Comparison of ENCODE assay signal across 8 cellular contexts in genomic region chr22:41523464-41524221, GRCh38. TPM values are rescaled to one million over a fixed set of nuclear protein-coding genes. Genes with fewer than 3 reads are reported as not detected.
DNase-seq lines count a peak whose midpoint lies in the region; ATAC-seq and TF ChIP-seq lines count a peak whose summit lies in the region.

No MANE protein-coding gene starts in this region.

- H2AK5ac ChIP-seq in mesendoderm (ENCODE audit: low read length): no peak overlapping the region

- no peak overlapping the region for H3K56ac ChIP-seq in mesendoderm (ENCODE audit: low read length)

- no peak overlapping the region for H4K5ac ChIP-seq in mesendoderm (ENCODE audit: low read length)

- no peak overlapping the region for H3K4me2 ChIP-seq in mesendoderm (ENCODE audit: low read length)

- H3K79me1 ChIP-seq in mesendoderm (ENCODE audit: low read length): no peaks in the 10 kb centered on the region

- no CpG with 5 or more reads among the region's 21 CpGs for WGBS in mesendoderm (ENCODE audit: extremely low coverage, insufficient coverage, low lambda C conversion rate)

- H2BK5ac ChIP-seq in mesendoderm (ENCODE audit: low read length): no peak overlapping the region

- no peak overlapping the region for H3K23ac ChIP-seq in mesendoderm (ENCODE audit: low read length)

- intact Hi-C loops in activated CD4-positive, alpha-beta memory T cell treated with anti-CD3 and anti-CD28 coated beads for 36 hours (cut with micrococcal nuclease): no loop called here

- TF ChIP-seq CTCF in type B pancreatic cell (conservative IDR thresholded peaks at IDR 0.05): no peak

- DNase-seq in activated CD4-positive, alpha-beta memory T cell treated with anti-CD3 and anti-CD28 coated beads, Interleukin-2, amount 10 ng/mL, durations not matched to agents 7 days and 5 days: no peak
- no peak for DNase-seq in activated CD4-positive, alpha-beta memory T cell treated with anti-CD3 and anti-CD28 coated beads for 36 hours
- peak; percentile 36 for DNase-seq in mesendoderm
- no peak for DNase-seq in type B pancreatic cell (ENCODE audit: extremely low spot score, unreplicated experiment)
- DNase-seq in stimulated activated CD4-positive, alpha-beta T cell treated with anti-CD3 and anti-CD28 coated beads, Interleukin-4, amount 100 ng/mL, for 24 hours: no peak
- DNase-seq in dermis blood vessel endothelial cell: no peak

- CTCF ChIA-PET in activated CD4-positive, alpha-beta memory T cell treated with anti-CD3 and anti-CD28 coated beads, Interleukin-2, amount 10 ng/mL, durations not matched to agents 7 days and 5 days (lab: Charles Lee): interaction anchor here (1.1 to 2.1 kb wide), 4 partner anchors 9 to 143 kb away, joined by 3 to 21 read pairs (median 4); no protein-coding TSS in a partner anchor
- CTCF ChIA-PET in activated CD4-positive, alpha-beta memory T cell treated with anti-CD3 and anti-CD28 coated beads for 36 hours (lab: Charles Lee): interaction anchor here (0.9 to 6.0 kb wide), 4 partner anchors 9 to 122 kb away, joined by 4 to 113 read pairs (median 4); partner anchors contain the start of gene POLR3H

- H3K4me1 Mint-ChIP-seq in activated CD4-positive, alpha-beta memory T cell treated with anti-CD3 and anti-CD28 coated beads, Interleukin-2, amount 10 ng/mL, durations not matched to agents 7 days and 5 days: peaks cover 13% of the 10 kb centered on the region
- H3K4me1 Mint-ChIP-seq in activated CD4-positive, alpha-beta memory T cell treated with anti-CD3 and anti-CD28 coated beads for 36 hours (ENCODE audit: low read depth): peaks cover 14% of the 10 kb centered on the region
- no peaks in the 10 kb centered on the region for H3K4me1 Mint-ChIP-seq in type B pancreatic cell (ENCODE audit: unreplicated experiment)

- no peaks in the 10 kb centered on the region for H3K4me1 ChIP-seq in mesendoderm (ENCODE audit: control insufficient read depth, low read depth, low read length)

- no peaks in the 10 kb centered on the region for H3K79me2 ChIP-seq in mesendoderm (ENCODE audit: control insufficient read depth, insufficient read depth, low read length)

- H3K4me3 Mint-ChIP-seq in activated CD4-positive, alpha-beta memory T cell treated with anti-CD3 and anti-CD28 coated beads, Interleukin-2, amount 10 ng/mL, durations not matched to agents 7 days and 5 days: no peak overlapping the region
- H3K4me3 Mint-ChIP-seq in activated CD4-positive, alpha-beta memory T cell treated with anti-CD3 and anti-CD28 coated beads for 36 hours: no peak overlapping the region
- no peak overlapping the region for H3K4me3 Mint-ChIP-seq in type B pancreatic cell

- no peak overlapping the region for H3K4me3 ChIP-seq in mesendoderm (ENCODE audit: low read length)

- H3K27ac Mint-ChIP-seq in activated CD4-positive, alpha-beta memory T cell treated with anti-CD3 and anti-CD28 coated beads, Interleukin-2, amount 10 ng/mL, durations not matched to agents 7 days and 5 days: peak overlapping the region; percentile 71
- no peak overlapping the region for H3K27ac Mint-ChIP-seq in activated CD4-positive, alpha-beta memory T cell treated with anti-CD3 and anti-CD28 coated beads for 36 hours
- peak overlapping the region; percentile 63 for H3K27ac Mint-ChIP-seq in type B pancreatic cell

- no peak overlapping the region for H2BK15ac ChIP-seq in mesendoderm (replicated peaks; ENCODE audit: low read depth)

- POLR2A ChIA-PET in activated CD4-positive, alpha-beta memory T cell treated with anti-CD3 and anti-CD28 coated beads, Interleukin-2, amount 10 ng/mL, durations not matched to agents 7 days and 5 days (lab: Charles Lee): interaction anchor here (1.4 to 2.1 kb wide), 3 partner anchors 56 to 120 kb away, joined by 3 to 6 read pairs (median 5); partner anchors contain the start of genes ACO2 and PHF5A
- POLR2A ChIA-PET in activated CD4-positive, alpha-beta memory T cell treated with anti-CD3 and anti-CD28 coated beads for 36 hours (lab: Charles Lee): interaction anchor here (0.6 to 1.1 kb wide), 3 partner anchors 55 to 118 kb away, joined by 3 to 4 read pairs (median 3); partner anchors contain the start of genes PHF5A and TOB2

- H3K27ac ChIP-seq in cingulate gyrus (ENCODE audit: low read depth, low read length): peak overlapping the region; percentile 97
- no peak overlapping the region for H3K27ac ChIP-seq in mesendoderm (ENCODE audit: low read depth, low read length)

- no peak overlapping the region for H2BK120ac ChIP-seq in mesendoderm (ENCODE audit: low read depth, low read length)

- no peak overlapping the region for H3K4ac ChIP-seq in mesendoderm (ENCODE audit: low read depth, low read length)

- H3K36me3 Mint-ChIP-seq in activated CD4-positive, alpha-beta memory T cell treated with anti-CD3 and anti-CD28 coated beads, Interleukin-2, amount 10 ng/mL, durations not matched to agents 7 days and 5 days (ENCODE audit: low read depth): peaks cover 10% of the 10 kb centered on the region
- peaks cover 23% of the 10 kb centered on the region for H3K36me3 Mint-ChIP-seq in activated CD4-positive, alpha-beta memory T cell treated with anti-CD3 and anti-CD28 coated beads for 36 hours
- peaks cover 6% of the 10 kb centered on the region for H3K36me3 Mint-ChIP-seq in type B pancreatic cell

- no peaks in the 10 kb centered on the region for H3K9me3 Mint-ChIP-seq in activated CD4-positive, alpha-beta memory T cell treated with anti-CD3 and anti-CD28 coated beads, Interleukin-2, amount 10 ng/mL, durations not matched to agents 7 days and 5 days
- no peaks in the 10 kb centered on the region for H3K9me3 Mint-ChIP-seq in activated CD4-positive, alpha-beta memory T cell treated with anti-CD3 and anti-CD28 coated beads for 36 hours
- no peaks in the 10 kb centered on the region for H3K9me3 Mint-ChIP-seq in type B pancreatic cell

- no peak for ATAC-seq in HG03342 (IDR thresholded peaks at IDR 0.05; ENCODE audit: unreplicated experiment)

- H4K8ac ChIP-seq in mesendoderm (ENCODE audit: low read depth, low read length): no peak overlapping the region

- peaks cover 6% of the 10 kb centered on the region for H3K36me3 ChIP-seq in mesendoderm (ENCODE audit: control insufficient read depth, insufficient read depth, low read length)

- no peaks in the 10 kb centered on the region for H3K27me3 Mint-ChIP-seq in activated CD4-positive, alpha-beta memory T cell treated with anti-CD3 and anti-CD28 coated beads, Interleukin-2, amount 10 ng/mL, durations not matched to agents 7 days and 5 days
- no peaks in the 10 kb centered on the region for H3K27me3 Mint-ChIP-seq in activated CD4-positive, alpha-beta memory T cell treated with anti-CD3 and anti-CD28 coated beads for 36 hours
- no peaks in the 10 kb centered on the region for H3K27me3 Mint-ChIP-seq in type B pancreatic cell

- H3K27me3 ChIP-seq in mesendoderm (ENCODE audit: insufficient read depth, low read length, poor library complexity): no peaks in the 10 kb centered on the region

- no peak overlapping the region for H3K9ac ChIP-seq in mesendoderm (ENCODE audit: low read length)

- H3K18ac ChIP-seq in mesendoderm (ENCODE audit: low read length): no peak overlapping the region

RNA-seq across cellular contexts. Expression of gene POLR3H, which starts 20.6 kb away (rescaled TPM):
- 10 to 100 TPM; 19.2 to 20.5 TPM for total RNA-seq in activated CD4-positive, alpha-beta memory T cell treated with anti-CD3 and anti-CD28 coated beads, Interleukin-2, amount 10 ng/mL, durations not matched to agents 7 days and 5 days
- 10 to 100 TPM; 23.3 to 23.8 TPM for total RNA-seq in activated CD4-positive, alpha-beta memory T cell treated with anti-CD3 and anti-CD28 coated beads for 36 hours
- 25.5 TPM for polyA plus RNA-seq in mesendoderm (2013, experiment 1 of 2)
- polyA plus RNA-seq in mesendoderm (2013, experiment 2 of 2): 24.3 TPM
- total RNA-seq in type B pancreatic cell (ENCODE audit: low replicate concordance) (40.1 and 46.6 TPM in 2 replicates), dermis blood vessel endothelial cell (11.7 and 20.3 TPM in 2 replicates)

RNA-seq across cellular contexts. Expression of gene CSDC2, which starts 37.2 kb away (rescaled TPM):
- not detected for total RNA-seq in activated CD4-positive, alpha-beta memory T cell treated with anti-CD3 and anti-CD28 coated beads, Interleukin-2, amount 10 ng/mL, durations not matched to agents 7 days and 5 days
- total RNA-seq in activated CD4-positive, alpha-beta memory T cell treated with anti-CD3 and anti-CD28 coated beads for 36 hours: not detected
- polyA plus RNA-seq in mesendoderm (2013, experiment 1 of 2): 2.6 TPM
- 2.4 TPM for polyA plus RNA-seq in mesendoderm (2013, experiment 2 of 2)
- total RNA-seq in type B pancreatic cell (ENCODE audit: low replicate concordance) (0.12 and 1.8 TPM in 2 replicates), dermis blood vessel endothelial cell (not detected in 2 replicates)

RNA-seq across cellular contexts. Expression of gene ACO2, which starts 54.7 kb away (rescaled TPM):
- total RNA-seq in activated CD4-positive, alpha-beta memory T cell treated with anti-CD3 and anti-CD28 coated beads, Interleukin-2, amount 10 ng/mL, durations not matched to agents 7 days and 5 days: 10 to 100 TPM; 69.9 to 72.2 TPM
- 100 to 1,000 TPM; 103 to 105 TPM for total RNA-seq in activated CD4-positive, alpha-beta memory T cell treated with anti-CD3 and anti-CD28 coated beads for 36 hours
- polyA plus RNA-seq in mesendoderm (2013, experiment 1 of 2): 33.3 TPM
- polyA plus RNA-seq in mesendoderm (2013, experiment 2 of 2): 33.1 TPM
- total RNA-seq in type B pancreatic cell (ENCODE audit: low replicate concordance): 107 and 142 TPM in 2 replicates
- 75.0 and 114 TPM in 2 replicates for total RNA-seq in dermis blood vessel endothelial cell

RNA-seq across cellular contexts. Expression of gene PHF5A, which starts 55.2 kb away (rescaled TPM):
- total RNA-seq in activated CD4-positive, alpha-beta memory T cell treated with anti-CD3 and anti-CD28 coated beads, Interleukin-2, amount 10 ng/mL, durations not matched to agents 7 days and 5 days: 10 to 100 TPM; 43.9 to 55.3 TPM
- 10 to 100 TPM; 55.4 to 60.0 TPM for total RNA-seq in activated CD4-positive, alpha-beta memory T cell treated with anti-CD3 and anti-CD28 coated beads for 36 hours
- 112 TPM for polyA plus RNA-seq in mesendoderm (2013, experiment 1 of 2)
- 109 TPM for polyA plus RNA-seq in mesendoderm (2013, experiment 2 of 2)
- total RNA-seq in type B pancreatic cell (ENCODE audit: low replicate concordance): 38.2 and 54.8 TPM in 2 replicates
- 63.8 and 76.2 TPM in 2 replicates for total RNA-seq in dermis blood vessel endothelial cell
